In the genomic region with DNA sequence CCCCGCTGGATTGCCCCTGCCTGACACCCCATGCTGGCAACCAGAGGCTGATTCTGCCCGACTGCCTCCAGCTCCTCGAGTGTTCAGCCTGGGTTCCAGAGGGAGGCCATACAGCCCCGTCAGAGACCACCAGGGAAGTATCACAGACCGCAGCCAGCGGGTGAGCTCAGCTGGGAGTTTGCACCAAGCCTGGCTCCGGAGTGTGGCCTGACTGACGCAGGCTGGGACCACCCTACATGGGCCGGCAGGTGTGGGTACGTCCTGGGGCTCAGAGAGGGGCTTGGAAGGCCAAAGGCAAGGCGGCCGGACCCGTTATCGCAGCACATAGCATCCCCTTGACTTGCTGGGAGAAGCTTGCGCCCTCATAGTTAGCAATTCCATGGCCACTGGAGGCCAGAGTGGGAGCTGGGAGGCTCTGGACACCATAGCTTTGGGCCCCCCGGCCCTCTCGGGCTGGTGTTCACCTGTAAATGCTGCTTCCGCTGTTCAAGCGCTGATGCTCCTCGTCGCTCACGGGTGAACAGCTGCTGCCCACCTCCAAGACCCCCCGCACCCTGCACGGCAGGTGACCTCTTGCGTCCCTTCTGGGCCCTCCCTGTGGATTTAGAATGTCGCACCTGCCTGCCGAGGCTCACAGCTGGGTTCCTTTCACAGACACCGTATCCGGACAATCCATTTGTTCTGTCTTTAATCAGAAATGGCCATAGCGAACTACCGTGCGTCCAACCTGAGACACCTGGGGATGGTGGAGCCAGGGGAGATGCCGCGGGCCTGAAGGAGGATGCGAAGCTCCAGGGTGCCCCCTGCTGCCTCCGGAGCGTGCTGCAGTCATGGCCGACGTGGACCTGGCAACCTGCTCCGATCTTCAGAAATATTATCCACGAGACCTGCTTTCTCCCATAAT, we compare ENCODE assay signal across 8 cellular contexts. TPM values are rescaled to one million over a fixed set of nuclear protein-coding genes. Genes with fewer than 3 reads are reported as not detected.
A peak's percentile ranks its signal among the peaks of the same experiment; 100 is the strongest.
DNase-seq lines count a peak whose midpoint lies in the region; ATAC-seq, FAIRE-seq and TF ChIP-seq lines count a peak whose summit lies in the region.

No MANE protein-coding gene starts in this region.

- peak; percentile 96 for TF ChIP-seq RAD21 in H1 (IDR thresholded peaks at IDR 0.05 in 1 of 2, conservative IDR thresholded peaks at IDR 0.05 in 1 of 2; ENCODE audit: low read depth in 2 of 2, low read length in 2 of 2)

- peaks cover 0 to 3% (median 1%) of the 10 kb centered on the region in 4 experiments; a peak in 2 of 7 replicates for H3K27me3 ChIP-seq in H1 (replicated peaks in 1 of 4; ENCODE audit: control insufficient read depth in 3 of 4, extremely low read depth in 1 of 4, insufficient read depth in 3 of 4, low read length in 3 of 4)
- H3K27me3 ChIP-seq in naive thymus-derived CD4-positive, alpha-beta T cell (ENCODE audit: control insufficient read depth in 2 of 2, insufficient read depth in 2 of 2, low read length in 2 of 2) = no peaks in the 10 kb centered on the region
- H3K27me3 ChIP-seq in thoracic aorta (replicated peaks; ENCODE audit: insufficient read depth) = no peaks in the 10 kb centered on the region

- no peak overlapping the region for H3K9ac ChIP-seq in H1 (replicated peaks in 1 of 4; ENCODE audit: extremely low read depth in 1 of 4, low read depth in 3 of 4, low read length in 3 of 4)

- H3K27me3 Mint-ChIP-seq in activated CD8-positive, alpha-beta T cell treated with anti-CD3 and anti-CD28 coated beads, Interleukin-2, amount 10 ng/mL, durations not matched to agents 7 days and 5 days (ENCODE audit: low read depth) = peaks cover 6% of the 10 kb centered on the region
- peaks cover 0 to 15% (median 0%) of the 10 kb centered on the region in 5 donors for H3K27me3 Mint-ChIP-seq in naive thymus-derived CD4-positive, alpha-beta T cell

- POLR2A ChIA-PET in activated CD8-positive, alpha-beta T cell treated with anti-CD3 and anti-CD28 coated beads, Interleukin-2, amount 10 ng/mL, durations not matched to agents 7 days and 5 days (lab: Charles Lee) = no interaction called here
- POLR2A ChIA-PET in H1 (lab: Charles Lee; ENCODE audit: partially characterized antibody) = interaction anchor here (0.7 to 1.3 kb wide), 3 partner anchors 8 to 282 kb away, joined by 3 to 4 read pairs (median 4); partner anchors contain the start of gene SLC66A3
- POLR2A ChIA-PET in naive thymus-derived CD4-positive, alpha-beta T cell (lab: Charles Lee) = interaction anchor here (0.6 kb wide), 1 partner anchor 291 kb away, joined by 3 read pairs; no protein-coding TSS in a partner anchor

- H3K56ac ChIP-seq in H1 (replicated peaks; ENCODE audit: insufficient read length, low read depth, low read length) = no peak overlapping the region

- no peak overlapping the region for H3K4me3 Mint-ChIP-seq in activated CD8-positive, alpha-beta T cell treated with anti-CD3 and anti-CD28 coated beads, Interleukin-2, amount 10 ng/mL, durations not matched to agents 7 days and 5 days
- no peak overlapping the region for H3K4me3 Mint-ChIP-seq in naive thymus-derived CD4-positive, alpha-beta T cell

- no peak overlapping the region for H3K23ac ChIP-seq in H1 (ENCODE audit: insufficient read length)

- H3K4me3 ChIP-seq in H1 (ENCODE audit: extremely low read depth in 1 of 4, insufficient read depth in 2 of 4, low read depth in 3 of 4, low read length in 4 of 4) = no peak overlapping the region
- no peak overlapping the region for H3K4me3 ChIP-seq in naive thymus-derived CD4-positive, alpha-beta T cell (ENCODE audit: low read length)
- no peak overlapping the region for H3K4me3 ChIP-seq in thoracic aorta

- no peak for FAIRE-seq in H1 (lab: Jason Lieb, UNC)

- H4K91ac ChIP-seq in H1 (replicated peaks; ENCODE audit: insufficient read length, low read length) = peak overlapping the region; percentile 49

- H2BK120ac ChIP-seq in H1 (replicated peaks; ENCODE audit: low read depth, low read length) = no peak overlapping the region

- DNase-seq in Daoy (ENCODE audit: low read depth) = peak; percentile 70
- DNase-seq in HS-5 (ENCODE audit: low read depth) = peak; percentile 3
- peak; percentile 77 for DNase-seq in NCI-H774 (lab: John Stamatoyannopoulos, UW)
- DNase-seq in activated CD8-positive, alpha-beta T cell treated with anti-CD3 and anti-CD28 coated beads, Interleukin-2, amount 10 ng/mL, durations not matched to agents 7 days and 5 days = peak; percentile 69
- DNase-seq in H1 (ENCODE audit: low read depth in 1 of 2, low spot score in 2 of 2) = peak; percentile 47 to 97
- peak in 8 of 9 donors; percentile 32 to 68 (median 50) for DNase-seq in naive thymus-derived CD4-positive, alpha-beta T cell
- DNase-seq in thoracic aorta (ENCODE audit: low spot score) = no peak

- peaks cover 6% of the 10 kb centered on the region for H3K4me1 Mint-ChIP-seq in activated CD8-positive, alpha-beta T cell treated with anti-CD3 and anti-CD28 coated beads, Interleukin-2, amount 10 ng/mL, durations not matched to agents 7 days and 5 days (ENCODE audit: low read depth)
- H3K4me1 Mint-ChIP-seq in naive thymus-derived CD4-positive, alpha-beta T cell = peaks cover 0 to 22% (median 7%) of the 10 kb centered on the region in 7 donors

- H3K23me2 ChIP-seq in H1 (ENCODE audit: low read depth, low read length) = no peaks in the 10 kb centered on the region

- no peaks in the 10 kb centered on the region for H3K9me3 Mint-ChIP-seq in activated CD8-positive, alpha-beta T cell treated with anti-CD3 and anti-CD28 coated beads, Interleukin-2, amount 10 ng/mL, durations not matched to agents 7 days and 5 days (ENCODE audit: insufficient read depth)
- H3K9me3 Mint-ChIP-seq in naive thymus-derived CD4-positive, alpha-beta T cell = no peaks in the 10 kb centered on the region

- no peak overlapping the region for H3K4ac ChIP-seq in H1 (replicated peaks; ENCODE audit: insufficient read length, low read depth, low read length)

- no peaks in the 10 kb centered on the region for H3K79me2 ChIP-seq in H1 (ENCODE audit: control insufficient read depth in 1 of 2, insufficient read depth in 2 of 2, low read length in 2 of 2)

- no peaks in the 10 kb centered on the region for H3K36me3 Mint-ChIP-seq in activated CD8-positive, alpha-beta T cell treated with anti-CD3 and anti-CD28 coated beads, Interleukin-2, amount 10 ng/mL, durations not matched to agents 7 days and 5 days (ENCODE audit: low read depth)
- no peaks in the 10 kb centered on the region for H3K36me3 Mint-ChIP-seq in naive thymus-derived CD4-positive, alpha-beta T cell

- H2BK12ac ChIP-seq in H1 (ENCODE audit: low read depth, low read length) = no peak overlapping the region

- no peak overlapping the region for H4K5ac ChIP-seq in H1 (ENCODE audit: insufficient read length, low read depth, low read length)

- peaks cover 0 to 4% (median 0%) of the 10 kb centered on the region in 4 experiments; a peak in 4 of 7 replicates for H3K4me1 ChIP-seq in H1 (replicated peaks in 1 of 4; ENCODE audit: control insufficient read depth in 3 of 4, insufficient read depth in 4 of 4, low read length in 3 of 4)
- no peaks in the 10 kb centered on the region for H3K4me1 ChIP-seq in naive thymus-derived CD4-positive, alpha-beta T cell (ENCODE audit: control insufficient read depth in 2 of 2, insufficient read depth in 2 of 2, low read length in 2 of 2)
- peaks cover 0 to 10% of the 10 kb centered on the region in 2 donors for H3K4me1 ChIP-seq in thoracic aorta (ENCODE audit: control insufficient read depth in 1 of 2, low read depth in 2 of 2)

- H4K20me1 ChIP-seq in H1 (replicated peaks in 1 of 2; ENCODE audit: control insufficient read depth in 1 of 2, insufficient read depth in 2 of 2, low read length in 2 of 2) = no peaks in the 10 kb centered on the region

- H3K18ac ChIP-seq in H1 (ENCODE audit: extremely low read depth, low read length) = no peak overlapping the region

- CTCF ChIA-PET in activated CD8-positive, alpha-beta T cell treated with anti-CD3 and anti-CD28 coated beads, Interleukin-2, amount 10 ng/mL, durations not matched to agents 7 days and 5 days (lab: Charles Lee) = interaction anchor here (0.8 to 4.5 kb wide), 17 partner anchors 8 to 460 kb away, joined by 3 to 33 read pairs (median 3); a partner anchor contains a TSS
- CTCF ChIA-PET in H1 (lab: Charles Lee; ENCODE audit: partially characterized antibody) = interaction anchor here (0.5 to 12.5 kb wide), 53 partner anchors 9 to 624 kb away, joined by 3 to 209 read pairs (median 5); partner anchors contain the start of gene KCNF1
- CTCF ChIA-PET in naive thymus-derived CD4-positive, alpha-beta T cell (lab: Charles Lee) = interaction anchor here (0.6 to 3.5 kb wide), 7 partner anchors 9 to 1714 kb away, joined by 3 to 13 read pairs (median 4); partner anchors contain the start of gene PDIA6

- H4K8ac ChIP-seq in H1 (ENCODE audit: extremely low read depth, insufficient read depth, low read length) = no peak overlapping the region

- peak; percentile 64 for ATAC-seq in activated CD8-positive, alpha-beta T cell treated with anti-CD3 and anti-CD28 coated beads, Interleukin-2, amount 10 ng/mL, durations not matched to agents 7 days and 5 days
- peak; percentile 75 for ATAC-seq in naive thymus-derived CD4-positive, alpha-beta T cell
- ATAC-seq in thoracic aorta (ENCODE audit: insufficient number of reproducible peaks, low FRiP score, low read depth) (no peak), GM21576 (IDR thresholded peaks at IDR 0.05; ENCODE audit: unreplicated experiment) (no peak)

- TF ChIP-seq EP300 in H1 (IDR thresholded peaks at IDR 0.05; ENCODE audit: borderline replicate concordance in 1 of 2, low read depth in 2 of 2, low read length in 2 of 2) = no peak

- H2BK20ac ChIP-seq in H1 (ENCODE audit: low read length) = peak overlapping the region; percentile 72; the same call in 1 of the 2 replicates

- H3K27ac Mint-ChIP-seq in activated CD8-positive, alpha-beta T cell treated with anti-CD3 and anti-CD28 coated beads, Interleukin-2, amount 10 ng/mL, durations not matched to agents 7 days and 5 days = no peak overlapping the region
- peak overlapping the region in 1 of 9 donors; percentile 51 for H3K27ac Mint-ChIP-seq in naive thymus-derived CD4-positive, alpha-beta T cell

- intact Hi-C loops in naive thymus-derived CD4-positive, alpha-beta T cell (cut with micrococcal nuclease) = loop anchor here (1.0 to 10.0 kb wide), 3 partner anchors 49 to 292 kb away; no protein-coding TSS in a partner anchor

- no peaks in the 10 kb centered on the region for H3K9me3 ChIP-seq in H1 (ENCODE audit: insufficient read depth in 2 of 2, low read depth in 1 of 2, low read length in 1 of 2)
- no peaks in the 10 kb centered on the region for H3K9me3 ChIP-seq in naive thymus-derived CD4-positive, alpha-beta T cell (ENCODE audit: control insufficient read depth in 2 of 3, low read length in 3 of 3)
- no peaks in the 10 kb centered on the region for H3K9me3 ChIP-seq in thoracic aorta

- 61% methylated on average over 37 of the region's 41 CpGs; no CpG with 5 or more reads in 1 of the 2 experiments for WGBS in H1 (ENCODE audit: extremely low coverage in 1 of 2, insufficient coverage in 1 of 2, insufficient read length in 1 of 2, insufficient replicate concordance in 2 of 2, low coverage in 1 of 2, low lambda C conversion rate in 2 of 2, missing lambda C conversion rate in 1 of 2), 2 experiments

- peak overlapping the region in 1 of 2 experiments; percentile 32; a peak in 1 of 4 replicates for H3K4me2 ChIP-seq in H1 (ENCODE audit: insufficient read depth in 1 of 2, low read depth in 2 of 2, low read length in 2 of 2)

- H3K79me1 ChIP-seq in H1 (ENCODE audit: low read depth, low read length) = no peaks in the 10 kb centered on the region

- TF ChIP-seq CTCF in H1 (IDR thresholded peaks at IDR 0.05; ENCODE audit: control extremely low read depth in 1 of 3, insufficient read depth in 1 of 3, low read depth in 1 of 3, low read length in 3 of 3) (peak; percentile 94 to 98 (median 94)), thoracic aorta (IDR thresholded peaks at IDR 0.05) (peak; percentile 22)

- TF ChIP-seq POLR2A in H1 (IDR thresholded peaks at IDR 0.05; ENCODE audit: control extremely low read depth in 1 of 2, low read depth in 2 of 2, low read length in 2 of 2) = no peak

- H3K36me3 ChIP-seq in H1 (ENCODE audit: control insufficient read depth in 2 of 4, insufficient read depth in 4 of 4, low read length in 3 of 4) (no peaks in the 10 kb centered on the region), thoracic aorta (no peaks in the 10 kb centered on the region)
- H3K36me3 ChIP-seq in naive thymus-derived CD4-positive, alpha-beta T cell (ENCODE audit: control insufficient read depth in 2 of 3, insufficient read depth in 3 of 3, low read length in 3 of 3) = no peaks in the 10 kb centered on the region

- H3K14ac ChIP-seq in H1 (ENCODE audit: insufficient read length) = no peak overlapping the region

- H2BK15ac ChIP-seq in H1 (ENCODE audit: low read length) = peak overlapping the region; percentile 95; the same call in 1 of the 2 replicates

- H3K27ac ChIP-seq in H1 (ENCODE audit: low read depth, low read length) (no peak overlapping the region), thoracic aorta (no peak overlapping the region)
- no peak overlapping the region for H3K27ac ChIP-seq in naive thymus-derived CD4-positive, alpha-beta T cell (ENCODE audit: low read depth, low read length)

- no peak overlapping the region for H2AFZ ChIP-seq in H1 (ENCODE audit: low read length)

- no peak overlapping the region for H2AK5ac ChIP-seq in H1 (ENCODE audit: low read depth, low read length)

- H2BK5ac ChIP-seq in H1 (ENCODE audit: low read depth, low read length) = no peak overlapping the region

RNA-seq across cellular contexts. Expression of gene SLC66A3, which starts 31.2 kb away (rescaled TPM):
- 9.8 and 25.5 TPM in 2 replicates for total RNA-seq in Daoy (2014; rRNA removed; shearing (Covaris generic))
- 10 to 100 TPM; 14.3 to 16.9 TPM for total RNA-seq in activated CD8-positive, alpha-beta T cell treated with anti-CD3 and anti-CD28 coated beads, Interleukin-2, amount 10 ng/mL, durations not matched to agents 7 days and 5 days
- 6.1 and 8.7 TPM in 2 replicates for total RNA-seq in H1 (2021; fragmentation: NEBNext Ultra II Directional; extraction: Animal tissue kit (Norgen Biotek cat#: 25700))
- polyA plus RNA-seq in H1 (2011; rRNA removed) = 27.8 and 31.1 TPM in 2 replicates
- polyA plus RNA-seq in H1 (2011; cell fraction: cytosol; rRNA removed) = 21.8 TPM
- 24.2 TPM for polyA plus RNA-seq in H1 (2011; cell fraction: nucleus; rRNA removed)
- polyA plus RNA-seq in H1 (2012, experiment 1 of 2) = 10.1 to 16.7 TPM (median 11.9 TPM) in 4 replicates
- 3.1 TPM for polyA plus RNA-seq in H1 (2012, experiment 2 of 2)
- 19.6 TPM for polyA plus RNA-seq in H1 (2013, experiment 1 of 2)
- 23.9 TPM for polyA plus RNA-seq in H1 (2013, experiment 2 of 2)
- polyA minus RNA-seq in H1 (2011; rRNA and poly(A)+ RNA removed) = 22.9 and 30.0 TPM in 2 replicates
- 10.8 TPM for polyA minus RNA-seq in H1 (2011; cell fraction: cytosol; rRNA and poly(A)+ RNA removed)
- 10.7 TPM for polyA minus RNA-seq in H1 (2011; cell fraction: nucleus; rRNA and poly(A)+ RNA removed)
- total RNA-seq in naive thymus-derived CD4-positive, alpha-beta T cell = 10 to 100 TPM; 12.6 to 22.7 (median 17.4) TPM
- 10 to 100 TPM; 35.1 to 43.7 TPM for polyA plus RNA-seq in naive thymus-derived CD4-positive, alpha-beta T cell
- total RNA-seq in thoracic aorta = 100 to 1,000 TPM in 1 of 2 donors, 10 to 100 TPM in 1; 53.6 to 124 TPM

Comparison
In these comparisons a context has a peak if more than half of its experiments do, and no peak if none do; other contexts are left out.
1. ATAC-seq: peak in activated CD8-positive, alpha-beta T cell treated with anti-CD3 and anti-CD28 coated beads, Interleukin-2, amount 10 ng/mL, durations not matched to agents 7 days and 5 days (single experiment) and naive thymus-derived CD4-positive, alpha-beta T cell (single experiment); none in thoracic aorta (single experiment) and GM21576 (single experiment).